ENCODE assay signal across 8 cellular contexts in the genomic region with DNA sequence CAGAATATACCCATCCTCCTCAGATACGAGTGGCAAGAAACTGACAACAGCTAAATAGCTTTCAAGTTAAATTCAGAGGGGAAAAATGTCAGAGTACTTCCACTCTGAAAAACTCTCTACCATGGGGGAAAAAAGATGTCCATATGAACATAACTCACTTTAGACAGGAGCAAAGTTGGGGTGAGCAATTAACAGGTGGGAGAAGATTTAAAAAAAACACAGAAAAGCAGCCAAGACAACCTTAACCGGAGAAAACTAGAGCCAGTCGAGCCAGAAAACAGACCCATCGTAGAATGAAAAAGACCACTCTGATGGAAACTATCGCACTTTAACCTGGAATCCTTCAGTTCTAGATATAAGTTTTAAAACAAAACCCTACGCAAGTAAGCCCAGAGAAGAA. TPM values are rescaled to one million over a fixed set of nuclear protein-coding genes. Genes with fewer than 3 reads are reported as not detected.
DNase-seq lines count a peak whose midpoint lies in the region; ATAC-seq and TF ChIP-seq lines count a peak whose summit lies in the region.

No MANE protein-coding gene starts in this region.

- no peak for DNase-seq in AG04449 (ENCODE audit: low read depth, low spot score)
- DNase-seq in naive thymus-derived CD4-positive, alpha-beta T cell, result no peak
- DNase-seq in foreskin melanocyte, result no peak
- no peak for DNase-seq in AG08396 (ENCODE audit: low spot score)
- no peak for DNase-seq in NOMO-1 treated with dmso at 0.1 percent for 144 hours (lab: John Stamatoyannopoulos, UW; ENCODE audit: unreplicated experiment)

- H3K9me3 ChIP-seq in naive thymus-derived CD4-positive, alpha-beta T cell (ENCODE audit: control insufficient read depth in 2 of 3, low read length in 3 of 3), result no peaks in the 10 kb centered on the region

- peak overlapping the region; percentile 59 for H3K27ac ChIP-seq in KMS-11
- peak overlapping the region; percentile 86 for H3K27ac ChIP-seq in cingulate gyrus (ENCODE audit: low read depth, low read length)
- peak overlapping the region; percentile 95 for H3K27ac ChIP-seq in naive thymus-derived CD4-positive, alpha-beta T cell (ENCODE audit: low read depth, low read length)

- CTCF ChIA-PET in AG04449 (lab: Yijun Ruan, JAX), result interaction anchor here (1.4 to 4.8 kb wide), 4 partner anchors 11 to 369 kb away, joined by 4 to 29 read pairs (median 14); partner anchors contain the start of gene NOB1
- CTCF ChIA-PET in naive thymus-derived CD4-positive, alpha-beta T cell (lab: Charles Lee), result interaction anchor here (0.9 kb wide), 1 partner anchor 12 kb away, joined by 3 read pairs; no protein-coding TSS in a partner anchor

- no peaks in the 10 kb centered on the region for H3K27me3 ChIP-seq in KMS-11 (ENCODE audit: insufficient read depth, low read depth)
- no peaks in the 10 kb centered on the region for H3K27me3 ChIP-seq in naive thymus-derived CD4-positive, alpha-beta T cell (ENCODE audit: control insufficient read depth in 2 of 2, insufficient read depth in 2 of 2, low read length in 2 of 2)

- H3K79me2 ChIP-seq in KMS-11 (ENCODE audit: insufficient read depth, low read depth), result peaks cover 29% of the 10 kb centered on the region

- peaks cover 0 to 2% (median 0%) of the 10 kb centered on the region in 11 donors for H3K9me3 Mint-ChIP-seq in naive thymus-derived CD4-positive, alpha-beta T cell

- H2AFZ ChIP-seq in KMS-11 (ENCODE audit: low read depth), result peak overlapping the region; percentile 50; the same call in 1 of the 2 replicates

- ATAC-seq in naive thymus-derived CD4-positive, alpha-beta T cell, result no peak
- no peak for ATAC-seq in HG03175 (IDR thresholded peaks at IDR 0.05; ENCODE audit: unreplicated experiment)

- H3K4me2 ChIP-seq in KMS-11, result peak overlapping the region; percentile 100

- H3K4me1 Mint-ChIP-seq in naive thymus-derived CD4-positive, alpha-beta T cell, result peaks cover 22 to 38% (median 35%) of the 10 kb centered on the region in 7 donors

- H4K20me1 ChIP-seq in KMS-11 (ENCODE audit: insufficient read depth), result no peaks in the 10 kb centered on the region

- H3K4me1 ChIP-seq in KMS-11 (ENCODE audit: low read depth, poor library complexity, severe bottlenecking), result peaks cover 17% of the 10 kb centered on the region
- H3K4me1 ChIP-seq in naive thymus-derived CD4-positive, alpha-beta T cell (ENCODE audit: control insufficient read depth in 2 of 2, insufficient read depth in 2 of 2, low read length in 2 of 2), result peaks cover 10 to 27% of the 10 kb centered on the region in 2 donors

- no peaks in the 10 kb centered on the region for H3K27me3 Mint-ChIP-seq in naive thymus-derived CD4-positive, alpha-beta T cell

- H3K27ac Mint-ChIP-seq in naive thymus-derived CD4-positive, alpha-beta T cell, result peak overlapping the region; percentile 92 to 99 (median 95)

- peak overlapping the region; percentile 85 for H3K9ac ChIP-seq in KMS-11

- H3K36me3 ChIP-seq in KMS-11 (ENCODE audit: insufficient read depth), result no peaks in the 10 kb centered on the region; the same call in 1 of the 2 replicates
- peaks cover 0 to 30% (median 4%) of the 10 kb centered on the region in 3 experiments for H3K36me3 ChIP-seq in naive thymus-derived CD4-positive, alpha-beta T cell (ENCODE audit: control insufficient read depth in 2 of 3, insufficient read depth in 3 of 3, low read length in 3 of 3)

- TF ChIP-seq CTCF in AG04449 (IDR thresholded peaks at IDR 0.05; ENCODE audit: insufficient read depth, low read length, missing control alignments) (no peak), KMS-11 (conservative IDR thresholded peaks at IDR 0.05; ENCODE audit: low read depth, low read length) (no peak)

- H3K36me3 Mint-ChIP-seq in naive thymus-derived CD4-positive, alpha-beta T cell, result peaks cover 4 to 22% (median 12%) of the 10 kb centered on the region in 5 donors

- POLR2A ChIA-PET in AG04449 (lab: Yijun Ruan, JAX), result interaction anchor here (0.6 to 0.7 kb wide), 2 partner anchors 11 to 179 kb away, joined by 3 read pairs; no protein-coding TSS in a partner anchor
- POLR2A ChIA-PET in naive thymus-derived CD4-positive, alpha-beta T cell (lab: Charles Lee), result interaction anchor here (0.6 to 4.6 kb wide), 5 partner anchors 30 to 55 kb away, joined by 3 to 14 read pairs (median 4); partner anchors contain the start of genes NIP7 and PDF

- H3K4me3 Mint-ChIP-seq in naive thymus-derived CD4-positive, alpha-beta T cell, result peak overlapping the region; percentile 85 to 94 (median 92)

- intact Hi-C loops in naive thymus-derived CD4-positive, alpha-beta T cell (cut with micrococcal nuclease), result loop anchor here (1.0 to 5.0 kb wide), 12 partner anchors 39 to 1578 kb away; partner anchors contain the start of genes CHTF8 (in 2 of the 2), CYB5B (in 2 of the 2), UTP4 (in 2 of the 2) and COG4 (in 1 of the 2)

- H3K4me3 ChIP-seq in AG04449 (ENCODE audit: low read depth, low read length) (peak overlapping the region; percentile 88), KMS-11 (IDR thresholded peaks at IDR 0.05; ENCODE audit: insufficient read depth, low read depth, low read length) (no peak overlapping the region)
- H3K4me3 ChIP-seq in naive thymus-derived CD4-positive, alpha-beta T cell (ENCODE audit: low read length), result peak overlapping the region; percentile 83

RNA-seq across cellular contexts. Expression of gene TERF2, which starts 0.8 kb away (rescaled TPM):
- total RNA-seq in naive thymus-derived CD4-positive, alpha-beta T cell, result 10 to 100 TPM; 40.4 to 63.5 (median 50.7) TPM
- polyA plus RNA-seq in naive thymus-derived CD4-positive, alpha-beta T cell, result 10 to 100 TPM; 26.3 to 39.4 TPM

RNA-seq across cellular contexts. Expression of gene TMED6, which starts 33.4 kb away (rescaled TPM):
- total RNA-seq in naive thymus-derived CD4-positive, alpha-beta T cell, result 1 to 10 TPM; 1.8 to 6.3 (median 2.9) TPM
- polyA plus RNA-seq in naive thymus-derived CD4-positive, alpha-beta T cell, result under 1 TPM in 1 of 2 donors, not detected in 1; 0.21 TPM

RNA-seq across cellular contexts. Expression of gene CYB5B, which starts 39.4 kb away (rescaled TPM):
- total RNA-seq in naive thymus-derived CD4-positive, alpha-beta T cell, result 100 to 1,000 TPM in 1 of 5 experiments, 10 to 100 TPM in 4; 29.6 to 148 (median 48.2) TPM
- polyA plus RNA-seq in naive thymus-derived CD4-positive, alpha-beta T cell, result 100 to 1,000 TPM in 1 of 2 donors, 10 to 100 TPM in 1; 95.7 to 119 TPM

RNA-seq across cellular contexts. Expression of gene NIP7, which starts 45.4 kb away (rescaled TPM):
- 10 to 100 TPM; 22.1 to 40.9 (median 30.3) TPM for total RNA-seq in naive thymus-derived CD4-positive, alpha-beta T cell
- polyA plus RNA-seq in naive thymus-derived CD4-positive, alpha-beta T cell, result 10 to 100 TPM; 19.5 to 20.2 TPM

RNA-seq across cellular contexts. Expression of gene COG8, which starts 45.6 kb away (rescaled TPM):
- 10 to 100 TPM; 29.5 to 73.7 (median 37.4) TPM for total RNA-seq in naive thymus-derived CD4-positive, alpha-beta T cell
- 10 to 100 TPM; 38.7 to 52.0 TPM for polyA plus RNA-seq in naive thymus-derived CD4-positive, alpha-beta T cell
